ENCODE assay signal across 9 cellular contexts in genomic region chr9:77952641-77953341, GRCh38.
DNase-seq lines count a peak whose midpoint lies in the region; ATAC-seq and TF ChIP-seq lines count a peak whose summit lies in the region.
"Had no signal": no experiment of that assay in that cellular context is flagged by ENCODE, and none has a peak within 500 bp of the region (broad histone marks: within the 10 kb centered on the region; RNA-seq: fewer than 3 reads in every experiment).

No MANE protein-coding gene starts in this region.

- H3K4me3 Mint-ChIP-seq in GM23338 = no peak overlapping the region
- H3K4me3 Mint-ChIP-seq: natural killer cell had no signal

- H3K4me1 ChIP-seq in GM23338 (ENCODE audit: insufficient read depth) = peaks cover 54% of the 10 kb centered on the region
- H3K4me1 ChIP-seq in foreskin keratinocyte = peaks cover 13% of the 10 kb centered on the region
- peaks cover 3% of the 10 kb centered on the region for H3K4me1 ChIP-seq in smooth muscle cell (ENCODE audit: low read depth)

- H2AFZ ChIP-seq in GM23338 (no peak overlapping the region), smooth muscle cell (ENCODE audit: low read depth) (no peak overlapping the region)

- H3K27ac ChIP-seq in GM23338 (ENCODE audit: low read depth) = no peak overlapping the region
- H3K27ac ChIP-seq in foreskin keratinocyte = peak overlapping the region; percentile 49
- peak overlapping the region; percentile 15 for H3K27ac ChIP-seq in smooth muscle cell (ENCODE audit: low read depth)

- H3K9me2 ChIP-seq in GM23338 (ENCODE audit: insufficient read depth) = no peaks in the 10 kb centered on the region

- no peak for DNase-seq in GM23338 (ENCODE audit: low spot score)
- peak; percentile 10 for DNase-seq in RPMI7951 (ENCODE audit: low read depth)
- peak in 1 of 2 donors; percentile 42 for DNase-seq in foreskin keratinocyte
- DNase-seq in smooth muscle cell (lab: John Stamatoyannopoulos, UW; ENCODE audit: unreplicated experiment) = no peak
- no peak for DNase-seq in SK-N-DZ (ENCODE audit: low spot score)
- DNase-seq in activated T-cell treated with anti-CD3 and anti-CD28 coated beads, Interleukin-2, amount 50 U/mL, for 1 hour = no peak
- no peak for DNase-seq in AML-193 (lab: John Stamatoyannopoulos, UW)
- DNase-seq in NCI-H526 (lab: John Stamatoyannopoulos, UW) = no peak
- DNase-seq: natural killer cell had no signal

- H3K36me3 Mint-ChIP-seq in GM23338 (ENCODE audit: low read depth) = no peaks in the 10 kb centered on the region
- H3K36me3 Mint-ChIP-seq: natural killer cell had no signal

- ATAC-seq in GM23338 = no peak
- peak; percentile 67 for ATAC-seq in foreskin keratinocyte
- ATAC-seq: natural killer cell had no signal

- H3K9me3 ChIP-seq in smooth muscle cell (replicated peaks; ENCODE audit: low read depth) = no peaks in the 10 kb centered on the region

- H3K4me1 Mint-ChIP-seq in GM23338 = peaks cover 76% of the 10 kb centered on the region

- H3K4me2 ChIP-seq in GM23338 (no peak overlapping the region), smooth muscle cell (peak overlapping the region; percentile 33)

- no peaks in the 10 kb centered on the region for H3K27me3 ChIP-seq in GM23338 (ENCODE audit: insufficient read depth)
- H3K27me3 ChIP-seq in foreskin keratinocyte = no peaks in the 10 kb centered on the region
- H3K27me3 ChIP-seq in smooth muscle cell (ENCODE audit: low read depth) = no peaks in the 10 kb centered on the region

- no peak for TF ChIP-seq CTCF in GM23338 (conservative IDR thresholded peaks at IDR 0.05; ENCODE audit: low read depth in 2 of 2)
- TF ChIP-seq CTCF in foreskin keratinocyte (conservative IDR thresholded peaks at IDR 0.05) = no peak
- TF ChIP-seq CTCF in smooth muscle cell (IDR thresholded peaks at IDR 0.05; ENCODE audit: borderline replicate concordance, insufficient read depth, poor library complexity, severe bottlenecking) = no peak

- no peak overlapping the region for H3K9ac ChIP-seq in smooth muscle cell (ENCODE audit: low read depth)

- H3K4me3 ChIP-seq in GM23338 = no peak overlapping the region
- H3K4me3 ChIP-seq in smooth muscle cell = no peak overlapping the region

- H3K27ac Mint-ChIP-seq in GM23338 = 0 out of 2 replicates have a peak overlapping the region, but pooled peaks have one; percentile 22
- H3K27ac Mint-ChIP-seq: natural killer cell had no signal

- H3K9me3 Mint-ChIP-seq in GM23338 = no peaks in the 10 kb centered on the region
- H3K9me3 Mint-ChIP-seq: natural killer cell had no signal

- WGBS in smooth muscle cell (ENCODE audit: low lambda C conversion rate) = 78% methylated on average over 2 of the region's 2 CpGs

- H4K20me1 ChIP-seq in GM23338 (replicated peaks; ENCODE audit: insufficient read depth) = peaks cover 11% of the 10 kb centered on the region; the same call in 1 of the 2 replicates
- H4K20me1 ChIP-seq in smooth muscle cell (ENCODE audit: low read depth) = peaks cover 92% of the 10 kb centered on the region

- H3F3A ChIP-seq in GM23338 (replicated peaks; ENCODE audit: low read depth) (no peaks in the 10 kb centered on the region), smooth muscle cell (ENCODE audit: low read depth) (no peaks in the 10 kb centered on the region)

- H3K79me2 ChIP-seq in GM23338 (replicated peaks; ENCODE audit: insufficient read depth) (peaks cover 86% of the 10 kb centered on the region), smooth muscle cell (ENCODE audit: low read depth) (peaks cover 62% of the 10 kb centered on the region)

- H3K36me3 ChIP-seq in GM23338 (ENCODE audit: insufficient read depth) (no peaks in the 10 kb centered on the region), smooth muscle cell (ENCODE audit: low read depth) (no peaks in the 10 kb centered on the region)

- peaks cover 6% of the 10 kb centered on the region for H3K27me3 Mint-ChIP-seq in GM23338 (ENCODE audit: insufficient read depth, low read depth, poor library complexity)

TF ChIP-seq in GM23338, 12 proteins besides CTCF, POLR2A, EP300 and RAD21:
- TF ChIP-seq ZNF462 (CRISPR knock-in tag; IDR thresholded peaks at IDR 0.05) (no peak), ETS1 (IDR thresholded peaks at IDR 0.05) (no peak)
TF ChIP-seq in GM23338: peak in this region for 0.
